In the genomic region with DNA sequence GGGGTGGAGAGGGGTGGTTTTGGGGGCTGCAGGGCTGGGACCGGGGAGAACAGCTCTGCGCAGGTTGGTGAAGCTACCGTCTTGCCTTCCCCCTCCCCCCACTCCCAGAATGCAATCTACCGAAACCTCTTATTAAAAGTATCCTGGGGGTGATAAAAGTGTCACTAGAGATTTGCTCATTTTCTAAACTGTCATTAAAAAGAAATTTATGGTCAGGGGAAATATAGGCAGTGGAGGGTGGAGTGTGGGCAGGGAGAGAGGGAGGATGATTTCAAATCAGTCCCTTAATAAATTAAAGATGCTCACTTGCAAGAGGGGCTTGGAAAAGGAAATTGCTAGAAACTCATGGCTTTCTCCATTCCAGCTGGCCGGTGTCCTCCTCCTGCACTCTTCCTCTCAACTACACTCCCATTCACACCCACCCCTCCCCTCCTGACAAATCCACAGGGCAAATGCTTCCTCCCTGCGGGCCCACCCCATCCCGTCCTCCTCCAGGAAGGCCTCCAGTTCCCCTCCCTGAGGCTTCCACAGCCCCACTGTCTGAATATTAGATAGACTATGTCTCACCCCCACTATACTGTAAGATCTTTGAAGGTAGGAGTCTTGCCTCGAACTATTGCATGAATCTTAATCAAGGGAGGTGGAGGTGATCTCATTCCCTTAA, we compare ENCODE assay signal across 16 cellular contexts.
"Had no signal": no experiment of that assay in that cellular context is flagged by ENCODE, and none has a peak within 500 bp of the region (broad histone marks: within the 10 kb centered on the region; RNA-seq: fewer than 3 reads in every experiment).

No MANE protein-coding gene starts in this region.

- H3K27ac ChIP-seq: breast epithelium, gastroesophageal sphincter, heart right ventricle, neutrophil, sigmoid colon, tibial artery had no signal

- DNase-seq: activated CD4-positive, alpha-beta T cell treated with anti-CD3 and anti-CD28 coated beads for 36 hours; activated CD4-positive, alpha-beta T cell treated with anti-CD3 and anti-CD28 coated beads, Interleukin-2, amount 50 U/mL, for 48 hours; activated gamma-delta T cell; cortex of kidney; heart right ventricle; sigmoid colon; stimulated activated CD8-positive, alpha-beta memory T cell treated with anti-CD3 and anti-CD28 coated beads, Interleukin-4, amount 100 ng/mL, for 48 hours; stimulated activated naive CD4-positive, alpha-beta T cell treated with Interleukin-2 at 50 U/mL for 16 hours; T-helper 2 cell; tibial artery had no signal

- H3K36me3 ChIP-seq: breast epithelium, gastroesophageal sphincter, heart right ventricle, neutrophil, sigmoid colon, tibial artery had no signal

- FAIRE-seq: astrocyte, TTC549, urothelium cell line had no signal

- H3K27me3 ChIP-seq: breast epithelium, sigmoid colon had no signal

- H3K4me3 ChIP-seq: breast epithelium, gastroesophageal sphincter, heart right ventricle, sigmoid colon, tibial artery had no signal

- H3K9me3 ChIP-seq: neutrophil, sigmoid colon, tibial artery had no signal

- H3K4me1 ChIP-seq: breast epithelium, gastroesophageal sphincter, heart right ventricle, sigmoid colon, tibial artery had no signal
